In genomic region chr10:72754275-72755032, GRCh38 we compare ENCODE assay signal across 23 cellular contexts.
DNase-seq lines count a peak whose midpoint lies in the region; ATAC-seq and TF ChIP-seq lines count a peak whose summit lies in the region.
"Had no signal": no experiment of that assay in that cellular context is flagged by ENCODE, and none has a peak within 500 bp of the region (broad histone marks: within the 10 kb centered on the region; RNA-seq: fewer than 3 reads in every experiment).

No MANE protein-coding gene starts in this region.

- POLR2A ChIA-PET in WTC11 (lab: Charles Lee): interaction anchor here (0.6 kb wide), 3 partner anchors 94 to 1386 kb away, joined by 3 to 4 read pairs (median 3); partner anchors contain the start of gene MICU1

- H3K27me3 Mint-ChIP-seq in GM23338 (ENCODE audit: insufficient read depth, low read depth, poor library complexity): peaks cover 6% of the 10 kb centered on the region
- H3K27me3 Mint-ChIP-seq in WTC11 (ENCODE audit: low read depth): no peaks in the 10 kb centered on the region
- no peaks in the 10 kb centered on the region for H3K27me3 Mint-ChIP-seq in mesothelial cell of epicardium (ENCODE audit: low read depth)
- H3K27me3 Mint-ChIP-seq: natural killer cell treated with Interleukin-12 subunit alpha and Interleukin-12 subunit beta and Interleukin-15 and Interleukin-18, amount 100 ng/mL, for 72 hours; type B pancreatic cell had no signal

- no peak overlapping the region for H3K4me3 ChIP-seq in GM23338
- H3K4me3 ChIP-seq: MG63, pancreas, SK-N-MC had no signal

- ATAC-seq in GM23338 (peak; percentile 7; the same call in 1 of the 3 replicates), WTC11 (no peak)
- ATAC-seq: activated T-cell treated with anti-CD3 and anti-CD28 coated beads, Interleukin-2, amount 50 U/mL, for 72 hours; right cardiac atrium had no signal

- H3K9me3 Mint-ChIP-seq in GM23338: no peaks in the 10 kb centered on the region
- no peaks in the 10 kb centered on the region for H3K9me3 Mint-ChIP-seq in WTC11
- H3K9me3 Mint-ChIP-seq in mesothelial cell of epicardium: no peaks in the 10 kb centered on the region
- H3K9me3 Mint-ChIP-seq: activated T-cell treated with anti-CD3 and anti-CD28 coated beads, Interleukin-2, amount 50 U/mL, for 72 hours; natural killer cell treated with Interleukin-12 subunit alpha and Interleukin-12 subunit beta and Interleukin-15 and Interleukin-18, amount 100 ng/mL, for 72 hours; type B pancreatic cell had no signal

- H3K79me2 ChIP-seq in GM23338 (replicated peaks; ENCODE audit: insufficient read depth): peaks cover 62% of the 10 kb centered on the region

- peak overlapping the region; percentile 28 for H3K27ac ChIP-seq in GM23338 (ENCODE audit: low read depth)
- H3K27ac ChIP-seq: pancreas, RWPE1, SK-N-MC had no signal

- no peak overlapping the region for H2AFZ ChIP-seq in GM23338

- no peaks in the 10 kb centered on the region for H3K27me3 ChIP-seq in GM23338 (ENCODE audit: insufficient read depth)
- H3K27me3 ChIP-seq: MG63, pancreas had no signal

- H3K4me3 Mint-ChIP-seq in GM23338 (no peak overlapping the region), WTC11 (no peak overlapping the region), mesothelial cell of epicardium (no peak overlapping the region)
- H3K4me3 Mint-ChIP-seq: activated T-cell treated with anti-CD3 and anti-CD28 coated beads, Interleukin-2, amount 50 U/mL, for 72 hours; natural killer cell treated with Interleukin-12 subunit alpha and Interleukin-12 subunit beta and Interleukin-15 and Interleukin-18, amount 100 ng/mL, for 72 hours; type B pancreatic cell had no signal

- CTCF ChIA-PET in WTC11 (lab: Charles Lee): interaction anchor here (1.0 to 1.3 kb wide), 3 partner anchors 10 to 59 kb away, joined by 3 read pairs; no protein-coding TSS in a partner anchor

- in situ Hi-C loops in G401 (cut with HindIII; ENCODE audit: low sequenced_read_pairs): no loop called here

- no peaks in the 10 kb centered on the region for H3K36me3 ChIP-seq in GM23338 (ENCODE audit: insufficient read depth)
- H3K36me3 ChIP-seq: MG63, pancreas had no signal

- H3K4me1 Mint-ChIP-seq in GM23338 (peaks cover 75% of the 10 kb centered on the region), WTC11 (peaks cover 83% of the 10 kb centered on the region), mesothelial cell of epicardium (peaks cover 37% of the 10 kb centered on the region)

- 0 out of 2 replicates have a peak, but pooled peaks cover 8% of the 10 kb centered on the region for H3F3A ChIP-seq in GM23338 (replicated peaks; ENCODE audit: low read depth)

- peak overlapping the region; percentile 94 for H3K27ac Mint-ChIP-seq in GM23338
- peak overlapping the region; percentile 79 for H3K27ac Mint-ChIP-seq in WTC11
- peak overlapping the region; percentile 34 for H3K27ac Mint-ChIP-seq in mesothelial cell of epicardium
- H3K27ac Mint-ChIP-seq: activated T-cell treated with anti-CD3 and anti-CD28 coated beads, Interleukin-2, amount 50 U/mL, for 72 hours; type B pancreatic cell had no signal

- TF ChIP-seq CTCF in GM23338 (conservative IDR thresholded peaks at IDR 0.05; ENCODE audit: low read depth in 2 of 2) (no peak), WTC11 (IDR thresholded peaks at IDR 0.05) (no peak), mesothelial cell of epicardium (IDR thresholded peaks at IDR 0.05; ENCODE audit: unreplicated experiment) (no peak)

- H3K4me2 ChIP-seq in GM23338: peak overlapping the region; percentile 27; the same call in 1 of the 2 replicates

- no peaks in the 10 kb centered on the region for H3K36me3 Mint-ChIP-seq in GM23338 (ENCODE audit: low read depth)
- no peaks in the 10 kb centered on the region for H3K36me3 Mint-ChIP-seq in WTC11
- H3K36me3 Mint-ChIP-seq in mesothelial cell of epicardium: no peaks in the 10 kb centered on the region
- H3K36me3 Mint-ChIP-seq: natural killer cell treated with Interleukin-12 subunit alpha and Interleukin-12 subunit beta and Interleukin-15 and Interleukin-18, amount 100 ng/mL, for 72 hours; type B pancreatic cell had no signal

- no peaks in the 10 kb centered on the region for H4K20me1 ChIP-seq in GM23338 (replicated peaks; ENCODE audit: insufficient read depth)

- H3K9me2 ChIP-seq in GM23338 (ENCODE audit: insufficient read depth): no peaks in the 10 kb centered on the region

- DNase-seq in G401 (ENCODE audit: low spot score) (peak; percentile 44), GM23338 (ENCODE audit: low spot score) (no peak), WTC11 (ENCODE audit: low spot score) (no peak), mesothelial cell of epicardium (ENCODE audit: low spot score in 2 of 2, unreplicated experiment in 2 of 2) (no peak), NCI-H1048 (lab: John Stamatoyannopoulos, UW) (no peak), H4 (ENCODE audit: low spot score) (no peak), T-helper 2 cell (no peak)
- DNase-seq: activated naive CD4-positive, alpha-beta T cell; activated T-cell treated with anti-CD3 and anti-CD28 coated beads, Interleukin-2, amount 50 U/mL, for 72 hours; Calu3; cerebellar nuclear complex; DND-41; kidney; MG63; NCI-H1417 treated with DMSO at 0.1 percent for 48 hours; NCI-H2081 treated with DMSO at 0.1 percent for 48 hours; NCI-H774; pancreas; right cardiac atrium had no signal

- H3K4me1 ChIP-seq in GM23338 (ENCODE audit: insufficient read depth): peaks cover 65% of the 10 kb centered on the region
- H3K4me1 ChIP-seq: pancreas had no signal

TF ChIP-seq in GM23338, 12 proteins besides CTCF, POLR2A, EP300 and RAD21:
- TF ChIP-seq STAT1 (IDR thresholded peaks at IDR 0.05; ENCODE audit: unreplicated experiment) (no peak), POLR2AphosphoS5 (IDR thresholded peaks at IDR 0.05; ENCODE audit: low read depth) (no peak), ETS1 (IDR thresholded peaks at IDR 0.05) (no peak)

TF ChIP-seq in WTC11, 78 proteins besides CTCF, POLR2A, EP300 and RAD21:
- no peak for TF ChIP-seq ARID4B (CRISPR knock-in tag; IDR thresholded peaks at IDR 0.05; ENCODE audit: borderline replicate concordance)
- no peak for TF ChIP-seq NFE2L1 (CRISPR knock-in tag; IDR thresholded peaks at IDR 0.05)
- TF ChIP-seq ZNF512 (CRISPR knock-in tag; IDR thresholded peaks at IDR 0.05; ENCODE audit: borderline replicate concordance): no peak
- no peak for TF ChIP-seq ZBTB43 (CRISPR knock-in tag; IDR thresholded peaks at IDR 0.05)

Comparison
In these comparisons a context has a peak if more than half of its experiments do, and no peak if none do; other contexts are left out.
1. H3K27ac Mint-ChIP-seq: peak in every context shown above with its lines; median percentile 94 in GM23338; 79 in WTC11; 34 in mesothelial cell of epicardium.